In genomic region chr12:98406378-98406777, GRCh38 we compare ENCODE assay signal across 24 cellular contexts.
"Had no signal": no experiment of that assay in that cellular context is flagged by ENCODE, and none has a peak within 500 bp of the region (broad histone marks: within the 10 kb centered on the region; RNA-seq: fewer than 3 reads in every experiment).

No MANE protein-coding gene starts in this region.

- H3K4me1 ChIP-seq: breast epithelium had no signal

- H2AFZ ChIP-seq: PC-9 had no signal

- H3K27me3 Mint-ChIP-seq: activated CD4-positive, alpha-beta T cell treated with anti-CD3 and anti-CD28 coated beads for 36 hours; activated T-helper 17 cell treated with anti-CD3 and anti-CD28 coated beads, Interleukin-2, amount 50 U/mL, for 72 hours had no signal

- DNase-seq: activated CD4-positive, alpha-beta memory T cell treated with anti-CD3 and anti-CD28 coated beads, Interleukin-2, amount 10 ng/mL, durations not matched to agents 7 days and 5 days; activated CD4-positive, alpha-beta T cell treated with anti-CD3 and anti-CD28 coated beads for 36 hours; activated CD4-positive, alpha-beta T cell treated with anti-CD3 and anti-CD28 coated beads, Interleukin-2, amount 50 U/mL, for 1 hour; activated gamma-delta T cell; activated naive CD4-positive, alpha-beta T cell treated with anti-CD3 and anti-CD28 coated beads, Interleukin-2, amount 50 U/mL, for 16 hours; activated naive CD8-positive, alpha-beta T cell treated with anti-CD3 and anti-CD28 coated beads, Interleukin-2, amount 10 ng/mL, durations not matched to agents 7 days and 5 days; activated T-cell treated with anti-CD3 and anti-CD28 coated beads for 4 hours; activated T-cell treated with anti-CD3 and anti-CD28 coated beads, Interleukin-2, amount 50 U/mL, for 48 hours; adrenal gland; anterior cingulate cortex; caudate nucleus; KG1; NCI-H1092; NCI-H1436; NCI-H1694 treated with DMSO at 0.1 percent for 48 hours; NCI-H2029 treated with DMSO at 0.1 percent for 48 hours; NCI-H524 treated with DMSO at 0.1 percent for 48 hours; SIG-M5; SK-N-SH; T-helper 1 cell had no signal

- H3K4me3 Mint-ChIP-seq: activated CD4-positive, alpha-beta memory T cell treated with anti-CD3 and anti-CD28 coated beads, Interleukin-2, amount 10 ng/mL, durations not matched to agents 7 days and 5 days; activated CD4-positive, alpha-beta T cell treated with anti-CD3 and anti-CD28 coated beads for 36 hours; activated naive CD8-positive, alpha-beta T cell treated with anti-CD3 and anti-CD28 coated beads, Interleukin-2, amount 10 ng/mL, durations not matched to agents 7 days and 5 days; activated T-helper 17 cell treated with anti-CD3 and anti-CD28 coated beads, Interleukin-2, amount 50 U/mL, for 72 hours had no signal

- H3K27ac Mint-ChIP-seq: activated CD4-positive, alpha-beta memory T cell treated with anti-CD3 and anti-CD28 coated beads, Interleukin-2, amount 10 ng/mL, durations not matched to agents 7 days and 5 days; activated CD4-positive, alpha-beta T cell treated with anti-CD3 and anti-CD28 coated beads for 36 hours; activated naive CD8-positive, alpha-beta T cell treated with anti-CD3 and anti-CD28 coated beads, Interleukin-2, amount 10 ng/mL, durations not matched to agents 7 days and 5 days; activated T-helper 17 cell treated with anti-CD3 and anti-CD28 coated beads, Interleukin-2, amount 50 U/mL, for 72 hours had no signal

- H3K36me3 ChIP-seq: adrenal gland, breast epithelium had no signal

- H3K9me3 Mint-ChIP-seq: activated CD4-positive, alpha-beta memory T cell treated with anti-CD3 and anti-CD28 coated beads, Interleukin-2, amount 10 ng/mL, durations not matched to agents 7 days and 5 days; activated naive CD8-positive, alpha-beta T cell treated with anti-CD3 and anti-CD28 coated beads, Interleukin-2, amount 10 ng/mL, durations not matched to agents 7 days and 5 days; activated T-helper 17 cell treated with anti-CD3 and anti-CD28 coated beads, Interleukin-2, amount 50 U/mL, for 72 hours had no signal

- ATAC-seq: activated CD4-positive, alpha-beta T cell treated with anti-CD3 and anti-CD28 coated beads for 36 hours; activated T-helper 17 cell treated with anti-CD3 and anti-CD28 coated beads, Interleukin-2, amount 50 U/mL, for 72 hours had no signal

- H3K36me3 Mint-ChIP-seq: activated naive CD8-positive, alpha-beta T cell treated with anti-CD3 and anti-CD28 coated beads, Interleukin-2, amount 10 ng/mL, durations not matched to agents 7 days and 5 days had no signal

- H3K27ac ChIP-seq: adrenal gland, breast epithelium, PC-9, VCaP had no signal

- H3K4me3 ChIP-seq: adrenal gland, breast epithelium, PC-9 had no signal

- H3K4me2 ChIP-seq: SK-N-SH had no signal

- H3K9me3 ChIP-seq: adrenal gland, breast epithelium, SK-N-SH had no signal

- H3K27me3 ChIP-seq: adrenal gland, breast epithelium had no signal

- H3K9ac ChIP-seq: SK-N-SH had no signal
